9 cellular contexts compared by ENCODE assay signal in the genomic region with DNA sequence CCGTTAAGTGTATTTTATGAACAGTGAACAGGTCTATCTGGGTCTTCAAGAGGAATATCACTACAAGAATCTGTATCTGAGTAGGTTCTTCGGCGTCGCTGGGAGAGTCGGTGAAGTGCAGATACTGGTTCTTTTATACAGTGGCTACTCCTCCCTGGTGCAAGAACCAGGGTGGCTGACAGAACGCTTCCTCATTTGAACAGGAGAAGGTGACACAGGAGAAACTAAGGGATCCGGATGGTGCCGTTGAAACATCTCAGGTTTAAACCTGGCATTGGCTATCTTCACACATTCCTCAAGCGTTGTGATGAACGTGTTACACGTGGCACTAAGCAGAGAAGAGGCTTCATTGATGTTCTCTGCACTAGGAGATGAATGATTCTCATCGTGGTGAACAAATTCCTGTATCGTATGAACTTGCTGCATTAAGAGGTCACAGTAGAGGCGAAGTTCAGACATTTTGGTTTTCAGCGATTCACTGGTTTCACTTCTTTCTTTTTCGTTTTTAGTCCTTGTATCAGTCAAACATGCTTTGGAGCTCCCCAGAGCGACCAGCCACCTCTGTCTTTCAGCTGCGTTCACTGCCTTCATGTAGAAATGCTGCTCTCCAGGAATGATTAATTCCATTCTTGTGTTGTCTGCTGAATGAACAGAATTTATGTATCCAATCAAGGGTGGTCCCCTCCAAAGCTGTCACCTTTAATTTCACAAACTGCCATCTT. TPM values are rescaled to one million over a fixed set of nuclear protein-coding genes. Genes with fewer than 3 reads are reported as not detected.
A peak's percentile ranks its signal among the peaks of the same experiment; 100 is the strongest.
DNase-seq lines count a peak whose midpoint lies in the region; ATAC-seq and TF ChIP-seq lines count a peak whose summit lies in the region.
"Not testable (repeated sequence)": the region's sequence is repeated elsewhere in the genome, so short reads cannot be mapped to it uniquely, and the experiment has no call there.
"Had no signal": no experiment of that assay in that cellular context is flagged by ENCODE, and none has a peak within 500 bp of the region (broad histone marks: within the 10 kb centered on the region; RNA-seq: fewer than 3 reads in every experiment).

No MANE protein-coding gene starts in this region.

- H3K36me3 Mint-ChIP-seq in CD4-positive, CD25-positive, alpha-beta regulatory T cell; activated CD8-positive, alpha-beta T cell treated with anti-CD3 and anti-CD28 coated beads for 36 hours (ENCODE audit: low read depth): not testable (repeated sequence)

- H3K4me3 Mint-ChIP-seq in CD4-positive, CD25-positive, alpha-beta regulatory T cell, result peak overlapping the region; percentile 78 to 86 (median 84)
- peak overlapping the region; percentile 66 for H3K4me3 Mint-ChIP-seq in activated CD8-positive, alpha-beta T cell treated with anti-CD3 and anti-CD28 coated beads for 36 hours

- not testable (repeated sequence) for H3K9me3 Mint-ChIP-seq in CD4-positive, CD25-positive, alpha-beta regulatory T cell; activated CD8-positive, alpha-beta T cell treated with anti-CD3 and anti-CD28 coated beads for 36 hours

- CTCF ChIA-PET in activated CD8-positive, alpha-beta T cell treated with anti-CD3 and anti-CD28 coated beads for 36 hours (lab: Charles Lee), result interaction anchor here (0.8 to 2.3 kb wide), 5 partner anchors 12 to 76 kb away, joined by 3 to 5 read pairs (median 4); no protein-coding TSS in a partner anchor

- H3K4me1 ChIP-seq in CD4-positive, CD25-positive, alpha-beta regulatory T cell (ENCODE audit: control insufficient read depth, insufficient read depth, low read length, poor library complexity, severe bottlenecking), result peaks cover 14% of the 10 kb centered on the region
- not testable (repeated sequence) for H3K4me1 ChIP-seq in colonic mucosa

- H3K27ac ChIP-seq in CD4-positive, CD25-positive, alpha-beta regulatory T cell (ENCODE audit: insufficient read depth, low read length, poor library complexity, severe bottlenecking), result not testable (repeated sequence)
- H3K27ac ChIP-seq in colonic mucosa, result peak overlapping the region; percentile 24

- not testable (repeated sequence) for H3K9me3 ChIP-seq in CD4-positive, CD25-positive, alpha-beta regulatory T cell (ENCODE audit: control insufficient read depth in 2 of 2, low read length in 2 of 2); colonic mucosa

- ATAC-seq in CD4-positive, CD25-positive, alpha-beta regulatory T cell (ENCODE audit: low read depth in 2 of 2), result peak; percentile 57 to 67
- ATAC-seq in GM19397 (IDR thresholded peaks at IDR 0.05; ENCODE audit: unreplicated experiment) (peak; percentile 60), HG03342 (IDR thresholded peaks at IDR 0.05; ENCODE audit: unreplicated experiment) (peak; percentile 42)
- peak; percentile 63 for ATAC-seq in activated CD8-positive, alpha-beta T cell treated with anti-CD3 and anti-CD28 coated beads for 36 hours

- peak overlapping the region; percentile 81 to 93 (median 89) for H3K27ac Mint-ChIP-seq in CD4-positive, CD25-positive, alpha-beta regulatory T cell
- H3K27ac Mint-ChIP-seq in activated CD8-positive, alpha-beta T cell treated with anti-CD3 and anti-CD28 coated beads for 36 hours, result peak overlapping the region; percentile 80

- not testable (repeated sequence) for TF ChIP-seq CTCF in activated CD8-positive, alpha-beta T cell treated with anti-CD3 and anti-CD28 coated beads for 36 hours (IDR thresholded peaks at IDR 0.05); colonic mucosa (IDR thresholded peaks at IDR 0.05)

- DNase-seq in CD4-positive, CD25-positive, alpha-beta regulatory T cell, result peak in 2 of 3 donors; percentile 35 to 55
- DNase-seq in NOMO-1 (lab: John Stamatoyannopoulos, UW; ENCODE audit: unreplicated experiment in 2 of 2), result peak; percentile 39 to 86
- not testable (repeated sequence) for DNase-seq in activated CD8-positive, alpha-beta T cell treated with anti-CD3 and anti-CD28 coated beads for 36 hours; colonic mucosa
- DNase-seq in medulla oblongata (ENCODE audit: extremely low spot score), result peak; percentile 45
- peak; percentile 17 for DNase-seq in stimulated activated naive CD4-positive, alpha-beta T cell treated with Interleukin-2 at 50 U/mL for 16 hours (lab: John Stamatoyannopoulos, UW)

- H3K36me3 ChIP-seq in CD4-positive, CD25-positive, alpha-beta regulatory T cell (ENCODE audit: control insufficient read depth, insufficient read depth, low read length); colonic mucosa: not testable (repeated sequence)

- H3K4me3 ChIP-seq in CD4-positive, CD25-positive, alpha-beta regulatory T cell (ENCODE audit: low read depth, low read length), result peak overlapping the region; percentile 83
- not testable (repeated sequence) for H3K4me3 ChIP-seq in colonic mucosa

- H3K4me1 Mint-ChIP-seq in CD4-positive, CD25-positive, alpha-beta regulatory T cell, result peaks cover 11 to 27% (median 16%) of the 10 kb centered on the region in 4 donors
- H3K4me1 Mint-ChIP-seq in activated CD8-positive, alpha-beta T cell treated with anti-CD3 and anti-CD28 coated beads for 36 hours (ENCODE audit: low read depth), result peaks cover 20% of the 10 kb centered on the region

- H3K27me3 Mint-ChIP-seq in CD4-positive, CD25-positive, alpha-beta regulatory T cell, result peaks cover 70% of the 10 kb centered on the region
- peaks cover 37% of the 10 kb centered on the region for H3K27me3 Mint-ChIP-seq in activated CD8-positive, alpha-beta T cell treated with anti-CD3 and anti-CD28 coated beads for 36 hours

- H3K27me3 ChIP-seq in CD4-positive, CD25-positive, alpha-beta regulatory T cell (ENCODE audit: control insufficient read depth, insufficient read depth, low read length), result peaks cover 18% of the 10 kb centered on the region
- peaks cover 22% of the 10 kb centered on the region for H3K27me3 ChIP-seq in colonic mucosa

- POLR2A ChIA-PET in activated CD8-positive, alpha-beta T cell treated with anti-CD3 and anti-CD28 coated beads for 36 hours (lab: Charles Lee), result not testable (repeated sequence)

- H3K9ac ChIP-seq in colonic mucosa (ENCODE audit: low read depth in 2 of 2, low read length in 2 of 2), result not testable (repeated sequence)

- intact Hi-C loops in activated CD8-positive, alpha-beta T cell treated with anti-CD3 and anti-CD28 coated beads for 36 hours (cut with micrococcal nuclease), result loop anchor here (5.0 kb wide), 1 partner anchor 41 kb away; no protein-coding TSS in a partner anchor
- intact Hi-C loops in colonic mucosa (cut with DNase I), result not testable (repeated sequence)

RNA-seq across cellular contexts. Expression of a gene that starts 54.7 kb away (rescaled TPM):
- total RNA-seq in CD4-positive, CD25-positive, alpha-beta regulatory T cell, result 43.8 TPM
- polyA plus RNA-seq in CD4-positive, CD25-positive, alpha-beta regulatory T cell, result 10 to 100 TPM; 39.1 to 58.6 (median 46.7) TPM
- 10 to 100 TPM; 17.7 to 19.8 TPM for total RNA-seq in activated CD8-positive, alpha-beta T cell treated with anti-CD3 and anti-CD28 coated beads for 36 hours
- total RNA-seq in colonic mucosa, result under 1 TPM; 0.25 to 0.45 TPM
- total RNA-seq: H7 had no signal

Comparison
In these comparisons a context has a peak if more than half of its experiments do, and no peak if none do; other contexts are left out.
1. RNA of a gene that starts 54.7 kb away (total RNA-seq): 43.8 TPM in CD4-positive, CD25-positive, alpha-beta regulatory T cell (single experiment) and 17.7 to 19.8 TPM in activated CD8-positive, alpha-beta T cell treated with anti-CD3 and anti-CD28 coated beads for 36 hours; 0.25 to 0.45 TPM in colonic mucosa; every median in the first group is over 10 times any median in the second.
2. Peak in every context shown above with its lines, with median percentiles within 50 percentile points of each other: ATAC-seq.